Comparison of ENCODE assay signal across 8 cellular contexts in genomic region chr5:43556857-43557593, GRCh38. TPM values are rescaled to one million over a fixed set of nuclear protein-coding genes. Genes with fewer than 3 reads are reported as not detected.
DNase-seq lines count a peak whose midpoint lies in the region; ATAC-seq and TF ChIP-seq lines count a peak whose summit lies in the region.

Gene PAIP1 (minus strand): TSS chr5:43557077. CDS start chr5:43556846, 231 bp downstream.

- H3K27me3 ChIP-seq in kidney epithelial cell (ENCODE audit: control insufficient read depth, insufficient read depth, low read length), result no peaks in the 10 kb centered on the region

- no peaks in the 10 kb centered on the region for H3K36me3 ChIP-seq in kidney epithelial cell (ENCODE audit: control insufficient read depth, insufficient read depth, low read length)

- DNase-seq in AG10803 (ENCODE audit: low read depth), result peak; percentile 87
- peak; percentile 86 for DNase-seq in NCI-H345 (lab: John Stamatoyannopoulos, UW)
- peak; percentile 69 for DNase-seq in cerebellar cortex (ENCODE audit: low spot score)
- DNase-seq in kidney epithelial cell (ENCODE audit: low read depth), result no peak
- peak; percentile 74 to 79 for DNase-seq in stimulated activated CD4-positive, alpha-beta T cell treated with anti-CD3 and anti-CD28 coated beads, Interleukin-15, amount 100 ng/mL, for 48 hours (ENCODE audit: low read depth in 2 of 2)

- H3K4me3 ChIP-seq in AG10803 (ENCODE audit: low read length), result peak within 1 kb of the TSS; percentile 87
- peak within 1 kb of the TSS; percentile 97 for H3K4me3 ChIP-seq in kidney epithelial cell (ENCODE audit: low read depth, low read length)

- TF ChIP-seq CTCF in AG10803 (conservative IDR thresholded peaks at IDR 0.05; ENCODE audit: low read length), result no peak
- peak; percentile 7 for TF ChIP-seq CTCF in kidney epithelial cell (IDR thresholded peaks at IDR 0.05; ENCODE audit: insufficient read depth, low read length, poor library complexity, severe bottlenecking)

- peak; percentile 74 for ATAC-seq in GM18873 (IDR thresholded peaks at IDR 0.05; ENCODE audit: low FRiP score, unreplicated experiment)
- ATAC-seq in HG03135 (IDR thresholded peaks at IDR 0.05; ENCODE audit: unreplicated experiment), result peak; percentile 93
- peak; percentile 77 to 88 for ATAC-seq in activated CD4-positive, CD25-positive, alpha-beta regulatory T cell treated with anti-CD3 and anti-CD28 coated beads, Interleukin-2, amount 50 U/mL, for 24 hours

RNA-seq across cellular contexts. Expression of gene PAIP1, which starts in this region (rescaled TPM):
- total RNA-seq in kidney epithelial cell, result 151 and 179 TPM in 2 replicates
